In genomic region chr7:131424219-131424822, GRCh38 we compare ENCODE assay signal across 7 cellular contexts.
A peak's percentile ranks its signal among the peaks of the same experiment; 100 is the strongest.
DNase-seq lines count a peak whose midpoint lies in the region; ATAC-seq and TF ChIP-seq lines count a peak whose summit lies in the region.

No MANE protein-coding gene starts in this region.

- H3K4me1 Mint-ChIP-seq in naive thymus-derived CD8-positive, alpha-beta T cell = peaks cover 2 to 20% (median 14%) of the 10 kb centered on the region in 4 donors

- no peaks in the 10 kb centered on the region for H3K27me3 Mint-ChIP-seq in naive thymus-derived CD8-positive, alpha-beta T cell

- H3K4me3 ChIP-seq in Karpas-422 (ENCODE audit: low read length) (no peak overlapping the region), RWPE2 (ENCODE audit: severe bottlenecking) (no peak overlapping the region)

- H3K27ac ChIP-seq in Karpas-422 (ENCODE audit: low read length) = no peak overlapping the region
- no peak overlapping the region for H3K27ac ChIP-seq in RWPE2 (ENCODE audit: poor library complexity, severe bottlenecking)

- TF ChIP-seq POLR2A in erythroblast (IDR thresholded peaks at IDR 0.05; ENCODE audit: low read length) = no peak

- POLR2A ChIA-PET in naive thymus-derived CD8-positive, alpha-beta T cell (lab: Charles Lee) = interaction anchor here (1.5 kb wide), 1 partner anchor 317 kb away, joined by 4 read pairs; no protein-coding TSS in a partner anchor

- TF ChIP-seq CTCF in RWPE2 (IDR thresholded peaks at IDR 0.05; ENCODE audit: poor library complexity, severe bottlenecking) = peak; percentile 75

- H3K27ac Mint-ChIP-seq in naive thymus-derived CD8-positive, alpha-beta T cell = peak overlapping the region in 3 of 10 donors; percentile 15 to 63 (median 28)

- no peak overlapping the region for H3K4me2 ChIP-seq in Karpas-422 (ENCODE audit: low read depth, low read length, poor library complexity, severe bottlenecking)

- H3K36me3 ChIP-seq in Karpas-422 (ENCODE audit: insufficient read depth, low read length) (peaks cover 2% of the 10 kb centered on the region; the same call in 1 of the 2 replicates), RWPE2 (ENCODE audit: low read depth) (peaks cover 20% of the 10 kb centered on the region)

- H4K20me1 ChIP-seq in Karpas-422 (ENCODE audit: insufficient read depth, low read depth, low read length) = no peaks in the 10 kb centered on the region

- H3K4me1 ChIP-seq in Karpas-422 (ENCODE audit: low read length) (peaks cover 3% of the 10 kb centered on the region; the same call in 1 of the 2 replicates), RWPE2 (ENCODE audit: insufficient read depth, poor library complexity, severe bottlenecking) (no peaks in the 10 kb centered on the region)

- DNase-seq in GM03348 (ENCODE audit: low spot score) (peak; percentile 49), Karpas-422 (peak; percentile 80), RWPE2 (ENCODE audit: low spot score) (no peak), erythroblast (lab: John Stamatoyannopoulos, UW) (peak; percentile 48 to 61)
- peak in 4 of 10 donors; percentile 2 to 52 (median 44) for DNase-seq in naive thymus-derived CD8-positive, alpha-beta T cell

- H3K9ac ChIP-seq in Karpas-422 (ENCODE audit: low read length) = no peak overlapping the region

- H3K27me3 ChIP-seq in Karpas-422 (ENCODE audit: low read length) (no peaks in the 10 kb centered on the region), RWPE2 (ENCODE audit: insufficient read depth, poor library complexity, severe bottlenecking) (no peaks in the 10 kb centered on the region)

- peak; percentile 66 for ATAC-seq in RWPE2 (ENCODE audit: low read depth)
- ATAC-seq in naive thymus-derived CD8-positive, alpha-beta T cell = peak; percentile 89 to 94
- no peak for ATAC-seq in HG03108 (IDR thresholded peaks at IDR 0.05; ENCODE audit: unreplicated experiment)
- no peak for ATAC-seq in HG02981 (IDR thresholded peaks at IDR 0.05; ENCODE audit: unreplicated experiment)

- no peaks in the 10 kb centered on the region for H3K9me2 ChIP-seq in Karpas-422 (replicated peaks; ENCODE audit: insufficient read depth, low read length)

- H3K9me3 Mint-ChIP-seq in naive thymus-derived CD8-positive, alpha-beta T cell = no peaks in the 10 kb centered on the region

- peaks cover 0 to 44% (median 8%) of the 10 kb centered on the region in 3 donors for H3K36me3 Mint-ChIP-seq in naive thymus-derived CD8-positive, alpha-beta T cell

- H3K9me3 ChIP-seq in Karpas-422 (ENCODE audit: low read length) (no peaks in the 10 kb centered on the region), RWPE2 (ENCODE audit: severe bottlenecking) (no peaks in the 10 kb centered on the region)

- no peak overlapping the region for H3K4me3 Mint-ChIP-seq in naive thymus-derived CD8-positive, alpha-beta T cell

- no peak overlapping the region for H2AFZ ChIP-seq in Karpas-422 (ENCODE audit: low read length)

- peaks cover 59% of the 10 kb centered on the region for H3K79me2 ChIP-seq in Karpas-422 (ENCODE audit: low read length)

Comparison
In these comparisons a context has a peak if more than half of its experiments do, and no peak if none do; other contexts are left out.
1. ATAC-seq: peak in RWPE2 (single experiment) and naive thymus-derived CD8-positive, alpha-beta T cell (2 of 2); none in HG03108 (single experiment) and HG02981 (single experiment).